18 cellular contexts compared by ENCODE assay signal in genomic region chrX:30824275-30824674, GRCh38.
DNase-seq lines count a peak whose midpoint lies in the region; ATAC-seq, FAIRE-seq and TF ChIP-seq lines count a peak whose summit lies in the region.
"Had no signal": no experiment of that assay in that cellular context is flagged by ENCODE, and none has a peak within 500 bp of the region (broad histone marks: within the 10 kb centered on the region; RNA-seq: fewer than 3 reads in every experiment).

No MANE protein-coding gene starts in this region.

- no peaks in the 10 kb centered on the region for H3K9me3 ChIP-seq in breast epithelium
- H3K9me3 ChIP-seq in osteoblast (ENCODE audit: low read depth, low read length): no peaks in the 10 kb centered on the region
- H3K9me3 ChIP-seq: BE2C had no signal

- DNase-seq in MCF 10A (ENCODE audit: unreplicated experiment) (peak; percentile 5), breast epithelium (ENCODE audit: low spot score in 2 of 2) (no peak), GM12891 (ENCODE audit: insufficient read length, low spot score) (no peak), NCI-H446 treated with DMSO at 0.1 percent for 48 hours (lab: John Stamatoyannopoulos, UW) (peak; percentile 22), left lobe of liver (ENCODE audit: low spot score) (no peak), NCI-H345 treated with DMSO at 0.1 percent for 48 hours (lab: John Stamatoyannopoulos, UW; ENCODE audit: unreplicated experiment) (no peak), MV-4-11 (lab: John Stamatoyannopoulos, UW) (no peak), osteoblast (ENCODE audit: insufficient read length, low spot score, missing footprints) (no peak)
- DNase-seq: ACHN; BE2C; CD4-positive, alpha-beta memory T cell; DND-41; GDM1; HCEC 1CT had no signal

- TSS peak; percentile 8 for BruUV-seq in MCF 10A (replicated peaks; lab: Mats Ljungman, UMichigan)

- POLR2A ChIA-PET in MCF 10A (lab: Yijun Ruan, JAX): no interaction called here

- intact Hi-C loops in MCF 10A (cut with micrococcal nuclease) (no loop called here), breast epithelium (cut with DNase I; ENCODE audit: low total_unique reads) (no loop called here)

- no peak overlapping the region for H3K4me3 ChIP-seq in breast epithelium
- H3K4me3 ChIP-seq in osteoblast (ENCODE audit: insufficient read depth, low read length): no peak overlapping the region
- H3K4me3 ChIP-seq: K562 had no signal

- TF ChIP-seq CTCF in MCF 10A (IDR thresholded peaks at IDR 0.05; ENCODE audit: unreplicated experiment) (no peak), breast epithelium (IDR thresholded peaks at IDR 0.05) (no peak), osteoblast (IDR thresholded peaks at IDR 0.05; ENCODE audit: extremely low read depth, low read depth, low read length) (no peak)

- H3K27me3 Mint-ChIP-seq in MCF 10A (ENCODE audit: insufficient read depth, unreplicated experiment): peaks cover 12% of the 10 kb centered on the region
- H3K27me3 Mint-ChIP-seq: CD4-positive, alpha-beta memory T cell had no signal

- no peaks in the 10 kb centered on the region for H3K9me3 Mint-ChIP-seq in MCF 10A (ENCODE audit: unreplicated experiment)

- H4K20me1 ChIP-seq in osteoblast (ENCODE audit: insufficient read depth, low read length): no peaks in the 10 kb centered on the region

- peaks cover 10% of the 10 kb centered on the region for H3K36me3 Mint-ChIP-seq in MCF 10A (ENCODE audit: insufficient read depth, unreplicated experiment)

- H3K27ac Mint-ChIP-seq in MCF 10A (ENCODE audit: low read depth, unreplicated experiment): no peak overlapping the region

- peak; percentile 78 for ATAC-seq in left lobe of liver
- ATAC-seq: K562 had no signal

- CTCF ChIA-PET in MCF 10A (lab: Yijun Ruan, JAX): interaction anchor here (0.8 to 1.8 kb wide), 2 partner anchors 89 to 986 kb away, joined by 3 to 7 read pairs; no protein-coding TSS in a partner anchor

- H3K27ac ChIP-seq in breast epithelium (no peak overlapping the region), osteoblast (ENCODE audit: low read depth, low read length) (no peak overlapping the region)
- H3K27ac ChIP-seq: C4-2B, HL-60 had no signal

- no peaks in the 10 kb centered on the region for H3K36me3 ChIP-seq in breast epithelium
- H3K36me3 ChIP-seq in osteoblast (ENCODE audit: insufficient read depth, low read length): no peaks in the 10 kb centered on the region
- H3K36me3 ChIP-seq: BE2C had no signal

- H3K27me3 ChIP-seq in breast epithelium: peaks cover 0 to 15% of the 10 kb centered on the region in 2 donors
- no peaks in the 10 kb centered on the region for H3K27me3 ChIP-seq in osteoblast (ENCODE audit: insufficient read depth, low read length)
- H3K27me3 ChIP-seq: BE2C had no signal

- no peaks in the 10 kb centered on the region for H3K79me2 ChIP-seq in osteoblast (ENCODE audit: insufficient read depth, low read length)

- H3K4me1 ChIP-seq in breast epithelium (no peaks in the 10 kb centered on the region), osteoblast (ENCODE audit: insufficient read depth, low read length) (no peaks in the 10 kb centered on the region)
- H3K4me1 ChIP-seq: BE2C had no signal

- H3K4me2 ChIP-seq in osteoblast (ENCODE audit: insufficient read depth, low read length): no peak overlapping the region

- H3K4me1 Mint-ChIP-seq in MCF 10A (ENCODE audit: insufficient read depth, unreplicated experiment): no peaks in the 10 kb centered on the region

- H3K4me3 Mint-ChIP-seq in MCF 10A (ENCODE audit: unreplicated experiment): no peak overlapping the region
- H3K4me3 Mint-ChIP-seq: CD4-positive, alpha-beta memory T cell had no signal

- FAIRE-seq in GM12891 (lab: Jason Lieb, UNC): peak; percentile 38
- FAIRE-seq: GM18507, K562 had no signal

- TF ChIP-seq POLR2A in breast epithelium (IDR thresholded peaks at IDR 0.05) (no peak), GM12891 (IDR thresholded peaks at IDR 0.05; ENCODE audit: low read depth, low read length) (no peak)

- no peak overlapping the region for H2AFZ ChIP-seq in osteoblast (ENCODE audit: low read length)

TF ChIP-seq in GM12891, 5 proteins besides CTCF, POLR2A, EP300 and RAD21:
- TF ChIP-seq PAX5 (IDR thresholded peaks at IDR 0.05; ENCODE audit: insufficient read depth, low read length, severe bottlenecking) (no peak), POLR2AphosphoS5 (IDR thresholded peaks at IDR 0.05; ENCODE audit: low read depth, low read length) (no peak), SPI1 (IDR thresholded peaks at IDR 0.05; ENCODE audit: low read depth, low read length) (no peak), POU2F2 (IDR thresholded peaks at IDR 0.05; ENCODE audit: low read depth, low read length) (no peak), TAF1 (IDR thresholded peaks at IDR 0.05; ENCODE audit: low read depth, low read length) (no peak)
TF ChIP-seq in GM12891: peak in this region for 0.

Comparison
In these comparisons a context has a peak if more than half of its experiments do, and no peak if none do; other contexts are left out.
1. DNase-seq: peak in MCF 10A (single experiment) and NCI-H446 treated with DMSO at 0.1 percent for 48 hours (single experiment); none in breast epithelium (0 of 2), GM12891 (single experiment), left lobe of liver (single experiment), NCI-H345 treated with DMSO at 0.1 percent for 48 hours (single experiment), MV-4-11 (single experiment) and osteoblast (single experiment).